ENCODE assay signal across 36 cellular contexts in the genomic region with DNA sequence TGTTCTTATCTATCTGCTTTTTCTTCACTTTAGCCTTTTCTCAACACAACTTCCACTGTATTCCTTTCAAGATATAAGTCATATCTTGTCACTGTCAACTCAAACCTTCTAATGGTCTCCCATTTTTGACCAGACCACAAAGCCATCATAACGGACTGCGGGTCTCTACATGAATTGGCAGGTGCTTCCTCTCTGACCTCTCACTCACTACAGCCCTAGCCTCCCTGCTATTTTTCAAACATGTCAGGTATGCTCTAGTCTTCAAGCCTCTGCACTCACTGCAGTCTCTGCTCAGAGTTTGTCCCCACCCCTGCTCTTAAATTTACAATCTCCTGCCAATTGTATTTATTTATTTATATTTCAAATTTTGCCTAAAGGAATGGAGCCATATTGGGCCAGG.
"Had no signal": no experiment of that assay in that cellular context is flagged by ENCODE, and none has a peak within 500 bp of the region (broad histone marks: within the 10 kb centered on the region; RNA-seq: fewer than 3 reads in every experiment).

No MANE protein-coding gene starts in this region.

- H3K27me3 Mint-ChIP-seq: activated B cell treated with CpG ODN at 0.5 μM for 24 hours; activated CD4-positive, alpha-beta memory T cell treated with anti-CD3 and anti-CD28 coated beads for 36 hours; activated CD4-positive, alpha-beta T cell treated with anti-CD3 and anti-CD28 coated beads, Interleukin-2, amount 10 ng/mL, durations not matched to agents 24 days and 14 days; activated CD8-positive, alpha-beta T cell treated with anti-CD3 and anti-CD28 coated beads for 36 hours; activated naive CD4-positive, alpha-beta T cell treated with anti-CD3 and anti-CD28 coated beads, Interleukin-2, amount 10 ng/mL, durations not matched to agents 7 days and 5 days; activated naive CD4-positive, alpha-beta T cell treated with anti-CD3 and anti-CD28 coated beads, Interleukin-2, amount 50 U/mL, for 24 hours; activated naive CD8-positive, alpha-beta T cell; activated naive CD8-positive, alpha-beta T cell treated with anti-CD3 and anti-CD28 coated beads, Interleukin-2, amount 10 ng/mL, durations not matched to agents 7 days and 5 days; activated naive CD8-positive, alpha-beta T cell treated with anti-CD3 and anti-CD28 coated beads, Interleukin-2, amount 50 U/mL, for 24 hours; brain; central memory CD8-positive, alpha-beta T cell had no signal

- H3K9me3 ChIP-seq: ascending aorta had no signal

- H3K27ac ChIP-seq: ascending aorta, cardiac muscle cell, VCaP had no signal

- H3K36me3 ChIP-seq: ascending aorta, cardiac muscle cell had no signal

- H3K27ac Mint-ChIP-seq: activated B cell treated with CpG ODN at 0.5 μM for 24 hours; activated CD4-positive, alpha-beta memory T cell treated with anti-CD3 and anti-CD28 coated beads for 36 hours; activated CD4-positive, alpha-beta T cell treated with anti-CD3 and anti-CD28 coated beads, Interleukin-2, amount 10 ng/mL, durations not matched to agents 24 days and 14 days; activated CD8-positive, alpha-beta T cell treated with anti-CD3 and anti-CD28 coated beads for 36 hours; activated naive CD4-positive, alpha-beta T cell treated with anti-CD3 and anti-CD28 coated beads, Interleukin-2, amount 10 ng/mL, durations not matched to agents 7 days and 5 days; activated naive CD4-positive, alpha-beta T cell treated with anti-CD3 and anti-CD28 coated beads, Interleukin-2, amount 50 U/mL, for 24 hours; activated naive CD8-positive, alpha-beta T cell; activated naive CD8-positive, alpha-beta T cell treated with anti-CD3 and anti-CD28 coated beads, Interleukin-2, amount 10 ng/mL, durations not matched to agents 7 days and 5 days; activated naive CD8-positive, alpha-beta T cell treated with anti-CD3 and anti-CD28 coated beads, Interleukin-2, amount 50 U/mL, for 24 hours; activated T-helper 2 cell treated with anti-CD3 and anti-CD28 coated beads, Interferon-gamma antibody, Interleukin-2, Interleukin-4, amounts not matched to agents 10 μg/mL and 5 μg/mL and 100 μg/mL, durations not matched to agents 14 hours and 24 hours and 36 hours; brain; T-helper 1 cell treated with Interleukin-12 subunit alpha and Interleukin-12 subunit beta and Interleukin-4 antibody, amounts not matched to agents 30 μg/mL and 1 μg/mL, for 36 hours; T-helper 2 cell treated with Interferon-gamma antibody and Interleukin-4, amounts not matched to agents 5 μg/mL and 100 μg/mL, for 36 hours had no signal

- H3K4me1 Mint-ChIP-seq: activated B cell treated with CpG ODN at 0.5 μM for 24 hours; activated CD4-positive, alpha-beta T cell treated with anti-CD3 and anti-CD28 coated beads, Interleukin-2, amount 10 ng/mL, durations not matched to agents 24 days and 14 days; activated naive CD4-positive, alpha-beta T cell treated with anti-CD3 and anti-CD28 coated beads, Interleukin-2, amount 10 ng/mL, durations not matched to agents 7 days and 5 days; activated naive CD4-positive, alpha-beta T cell treated with anti-CD3 and anti-CD28 coated beads, Interleukin-2, amount 50 U/mL, for 24 hours; activated naive CD8-positive, alpha-beta T cell treated with anti-CD3 and anti-CD28 coated beads, Interleukin-2, amount 10 ng/mL, durations not matched to agents 7 days and 5 days; activated naive CD8-positive, alpha-beta T cell treated with anti-CD3 and anti-CD28 coated beads, Interleukin-2, amount 50 U/mL, for 24 hours; brain; central memory CD8-positive, alpha-beta T cell had no signal

- H3K4me3 Mint-ChIP-seq: activated B cell treated with CpG ODN at 0.5 μM for 24 hours; activated CD4-positive, alpha-beta memory T cell treated with anti-CD3 and anti-CD28 coated beads for 36 hours; activated CD4-positive, alpha-beta T cell treated with anti-CD3 and anti-CD28 coated beads, Interleukin-2, amount 10 ng/mL, durations not matched to agents 24 days and 14 days; activated CD8-positive, alpha-beta T cell treated with anti-CD3 and anti-CD28 coated beads for 36 hours; activated naive CD4-positive, alpha-beta T cell treated with anti-CD3 and anti-CD28 coated beads, Interleukin-2, amount 10 ng/mL, durations not matched to agents 7 days and 5 days; activated naive CD4-positive, alpha-beta T cell treated with anti-CD3 and anti-CD28 coated beads, Interleukin-2, amount 50 U/mL, for 24 hours; activated naive CD8-positive, alpha-beta T cell; activated naive CD8-positive, alpha-beta T cell treated with anti-CD3 and anti-CD28 coated beads, Interleukin-2, amount 10 ng/mL, durations not matched to agents 7 days and 5 days; activated naive CD8-positive, alpha-beta T cell treated with anti-CD3 and anti-CD28 coated beads, Interleukin-2, amount 50 U/mL, for 24 hours; activated T-cell treated with anti-CD3 and anti-CD28 coated beads, Interleukin-2, amount 50 U/mL, for 4 hours; brain; central memory CD8-positive, alpha-beta T cell; T-helper 1 cell treated with Interleukin-12 subunit alpha and Interleukin-12 subunit beta and Interleukin-4 antibody, amounts not matched to agents 30 μg/mL and 1 μg/mL, for 36 hours; T-helper 2 cell treated with Interferon-gamma antibody and Interleukin-4, amounts not matched to agents 5 μg/mL and 100 μg/mL, for 36 hours had no signal

- H3K36me3 Mint-ChIP-seq: activated CD4-positive, alpha-beta memory T cell treated with anti-CD3 and anti-CD28 coated beads for 36 hours; activated naive CD4-positive, alpha-beta T cell treated with anti-CD3 and anti-CD28 coated beads, Interleukin-2, amount 10 ng/mL, durations not matched to agents 7 days and 5 days; activated naive CD4-positive, alpha-beta T cell treated with anti-CD3 and anti-CD28 coated beads, Interleukin-2, amount 50 U/mL, for 24 hours; activated naive CD8-positive, alpha-beta T cell; activated naive CD8-positive, alpha-beta T cell treated with anti-CD3 and anti-CD28 coated beads, Interleukin-2, amount 10 ng/mL, durations not matched to agents 7 days and 5 days; brain had no signal

- DNase-seq: activated B cell treated with CpG ODN at 0.5 μM for 24 hours; activated CD4-positive, alpha-beta memory T cell treated with anti-CD3 and anti-CD28 coated beads for 36 hours; activated CD4-positive, alpha-beta T cell treated with anti-CD3 and anti-CD28 coated beads for 4 hours; activated CD4-positive, alpha-beta T cell treated with anti-CD3 and anti-CD28 coated beads, Interleukin-2, amount 10 ng/mL, durations not matched to agents 24 days and 14 days; activated CD4-positive, alpha-beta T cell treated with anti-CD3 and anti-CD28 coated beads, Interleukin-2, amount 50 U/mL, for 1 hour; activated CD4-positive, alpha-beta T cell treated with anti-CD3 and anti-CD28 coated beads, Interleukin-2, amount 50 U/mL, for 4 hours; activated CD4-positive, CD25-positive, alpha-beta regulatory T cell treated with anti-CD3 and anti-CD28 coated beads, Interleukin-2, amount 50 U/mL, for 72 hours; activated CD8-positive, alpha-beta memory T cell treated with anti-CD3 and anti-CD28 coated beads, Interleukin-2, amount 50 U/mL, for 4 hours; activated CD8-positive, alpha-beta T cell treated with anti-CD3 and anti-CD28 coated beads for 36 hours; activated effector memory CD4-positive, alpha-beta T cell treated with Interleukin-2 at 50 U/mL for 16 hours; activated gamma-delta T cell; activated naive CD4-positive, alpha-beta T cell treated with anti-CD3 and anti-CD28 coated beads, Interleukin-2, amount 10 ng/mL, durations not matched to agents 7 days and 5 days; activated naive CD4-positive, alpha-beta T cell treated with Interleukin-2 at 50 U/mL for 16 hours; activated naive CD8-positive, alpha-beta T cell treated with anti-CD3 and anti-CD28 coated beads, Interleukin-2, amount 10 ng/mL, durations not matched to agents 7 days and 5 days; activated naive CD8-positive, alpha-beta T cell treated with anti-CD3 and anti-CD28 coated beads, Interleukin-2, amount 50 U/mL, for 24 hours; activated T-cell treated with anti-CD3 and anti-CD28 coated beads for 4 hours; activated T-cell treated with anti-CD3 and anti-CD28 coated beads, Interleukin-2, amount 50 U/mL, for 1 hour; activated T-cell treated with anti-CD3 and anti-CD28 coated beads, Interleukin-2, amount 50 U/mL, for 4 hours; amygdala; anterior cingulate cortex; caudate nucleus; cerebellar nuclear complex; T-helper 2 cell; T-helper 9 cell had no signal

- H3K4me1 ChIP-seq: ascending aorta had no signal

- ATAC-seq: activated CD8-positive, alpha-beta T cell treated with anti-CD3 and anti-CD28 coated beads for 36 hours; activated naive CD8-positive, alpha-beta T cell treated with anti-CD3 and anti-CD28 coated beads, Interleukin-2, amount 50 U/mL, for 24 hours; activated T-cell treated with anti-CD3 and anti-CD28 coated beads, Interleukin-2, amount 50 U/mL, for 4 hours had no signal

- H3K27me3 ChIP-seq: ascending aorta, cardiac muscle cell had no signal

- FAIRE-seq: bronchial epithelial cell, TTC549 had no signal

- H3K9me3 Mint-ChIP-seq: activated B cell treated with CpG ODN at 0.5 μM for 24 hours; activated CD4-positive, alpha-beta T cell treated with anti-CD3 and anti-CD28 coated beads, Interleukin-2, amount 10 ng/mL, durations not matched to agents 24 days and 14 days; activated CD8-positive, alpha-beta T cell treated with anti-CD3 and anti-CD28 coated beads for 36 hours; activated naive CD4-positive, alpha-beta T cell treated with anti-CD3 and anti-CD28 coated beads, Interleukin-2, amount 50 U/mL, for 24 hours; activated naive CD8-positive, alpha-beta T cell treated with anti-CD3 and anti-CD28 coated beads, Interleukin-2, amount 50 U/mL, for 24 hours; activated T-helper 2 cell treated with anti-CD3 and anti-CD28 coated beads, Interferon-gamma antibody, Interleukin-2, Interleukin-4, amounts not matched to agents 10 μg/mL and 5 μg/mL and 100 μg/mL, durations not matched to agents 14 hours and 24 hours and 36 hours; brain; T-helper 1 cell treated with Interleukin-12 subunit alpha and Interleukin-12 subunit beta and Interleukin-4 antibody, amounts not matched to agents 30 μg/mL and 1 μg/mL, for 36 hours had no signal

- H3K4me3 ChIP-seq: ascending aorta, cardiac muscle cell had no signal
